ENCODE assay signal across 1 cellular context in the genomic region with DNA sequence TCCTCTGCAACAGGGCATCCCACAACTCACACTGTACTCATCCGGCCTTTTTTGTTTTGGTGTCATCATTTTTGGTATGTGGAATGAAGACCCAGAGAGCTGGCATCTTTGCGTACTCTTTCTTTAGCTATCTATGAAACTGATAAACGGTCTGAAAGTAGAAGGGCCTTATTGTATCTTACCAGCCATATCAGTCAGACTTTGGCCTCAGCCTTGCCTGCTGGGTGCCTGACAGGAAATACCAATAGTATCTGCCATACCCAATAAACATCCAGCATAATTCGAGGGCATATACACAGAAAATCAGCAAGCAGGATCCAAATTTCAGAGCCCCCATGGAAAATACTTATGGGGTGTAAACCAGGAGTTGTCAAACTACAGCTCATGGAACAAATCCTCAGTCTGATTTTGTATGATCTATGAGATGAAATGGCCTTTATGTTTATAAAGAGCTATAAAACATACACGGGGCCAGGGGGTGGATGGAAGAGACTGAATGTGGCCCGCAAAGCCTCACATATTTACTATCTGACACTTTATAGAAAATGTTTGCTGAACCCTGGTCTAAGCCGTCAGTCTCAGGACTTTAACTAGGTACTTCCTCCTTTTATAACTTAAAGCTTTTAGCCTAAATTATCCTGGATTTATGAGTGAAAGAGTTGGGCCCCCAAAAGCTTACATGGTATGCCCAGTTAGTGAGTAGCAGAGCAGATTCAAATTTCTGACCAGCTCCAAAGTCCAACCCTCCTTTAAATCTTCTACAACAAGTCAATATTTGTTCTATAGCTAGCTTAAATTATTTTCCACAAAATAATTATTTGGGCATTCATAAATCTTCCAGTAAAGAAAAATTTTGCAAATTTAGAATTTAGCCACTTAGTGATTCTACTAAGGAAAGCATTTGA.
A peak's percentile ranks its signal among the peaks of the same experiment; 100 is the strongest.
TF ChIP-seq lines count a peak whose summit lies in the region.

No MANE protein-coding gene starts in this region.

TF ChIP-seq in HepG2, 621 proteins besides CTCF, POLR2A, EP300 and RAD21 (continued from another document and continues in another):
- TF ChIP-seq AHDC1 (CRISPR knock-in tag; IDR thresholded peaks at IDR 0.05; ENCODE audit: borderline replicate concordance): peak; percentile 85
- no peak for TF ChIP-seq SOX6 (IDR thresholded peaks at IDR 0.05)
- TF ChIP-seq SOX6 (CRISPR knock-in tag; IDR thresholded peaks at IDR 0.05): peak; percentile 77
- 0 out of 2 replicates have a peak, but pooled peaks have one; percentile 38 for TF ChIP-seq ZMAT3 (CRISPR knock-in tag; conservative IDR thresholded peaks at IDR 0.05)
- 0 out of 2 replicates have a peak, but pooled peaks have one; percentile 19 for TF ChIP-seq SMAD3 (CRISPR knock-in tag; IDR thresholded peaks at IDR 0.05)
- peak; percentile 95 for TF ChIP-seq ASH2L (IDR thresholded peaks at IDR 0.05; ENCODE audit: insufficient read length, low read depth, low read length)
- TF ChIP-seq GATA4 (IDR thresholded peaks at IDR 0.05; ENCODE audit: borderline replicate concordance, low read depth): peak; percentile 88; the same call in 1 of the 2 replicates
- TF ChIP-seq, protein P1, sequence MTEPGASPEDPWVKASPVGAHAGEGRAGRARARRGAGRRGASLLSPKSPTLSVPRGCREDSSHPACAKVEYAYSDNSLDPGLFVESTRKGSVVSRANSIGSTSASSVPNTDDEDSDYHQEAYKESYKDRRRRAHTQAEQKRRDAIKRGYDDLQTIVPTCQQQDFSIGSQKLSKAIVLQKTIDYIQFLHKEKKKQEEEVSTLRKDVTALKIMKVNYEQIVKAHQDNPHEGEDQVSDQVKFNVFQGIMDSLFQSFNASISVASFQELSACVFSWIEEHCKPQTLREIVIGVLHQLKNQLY (CRISPR knock-in tag; IDR thresholded peaks at IDR 0.05): peak; percentile 93
- TF ChIP-seq TARDBP (CRISPR knock-in tag; IDR thresholded peaks at IDR 0.05): 0 out of 2 replicates have a peak, but pooled peaks have one; percentile 29
- TF ChIP-seq ETV5 (CRISPR knock-in tag; IDR thresholded peaks at IDR 0.05; ENCODE audit: borderline replicate concordance): peak; percentile 82
- no peak for TF ChIP-seq ZNF530 (CRISPR knock-in tag; IDR thresholded peaks at IDR 0.05; ENCODE audit: low read depth)
- TF ChIP-seq, protein P2, sequence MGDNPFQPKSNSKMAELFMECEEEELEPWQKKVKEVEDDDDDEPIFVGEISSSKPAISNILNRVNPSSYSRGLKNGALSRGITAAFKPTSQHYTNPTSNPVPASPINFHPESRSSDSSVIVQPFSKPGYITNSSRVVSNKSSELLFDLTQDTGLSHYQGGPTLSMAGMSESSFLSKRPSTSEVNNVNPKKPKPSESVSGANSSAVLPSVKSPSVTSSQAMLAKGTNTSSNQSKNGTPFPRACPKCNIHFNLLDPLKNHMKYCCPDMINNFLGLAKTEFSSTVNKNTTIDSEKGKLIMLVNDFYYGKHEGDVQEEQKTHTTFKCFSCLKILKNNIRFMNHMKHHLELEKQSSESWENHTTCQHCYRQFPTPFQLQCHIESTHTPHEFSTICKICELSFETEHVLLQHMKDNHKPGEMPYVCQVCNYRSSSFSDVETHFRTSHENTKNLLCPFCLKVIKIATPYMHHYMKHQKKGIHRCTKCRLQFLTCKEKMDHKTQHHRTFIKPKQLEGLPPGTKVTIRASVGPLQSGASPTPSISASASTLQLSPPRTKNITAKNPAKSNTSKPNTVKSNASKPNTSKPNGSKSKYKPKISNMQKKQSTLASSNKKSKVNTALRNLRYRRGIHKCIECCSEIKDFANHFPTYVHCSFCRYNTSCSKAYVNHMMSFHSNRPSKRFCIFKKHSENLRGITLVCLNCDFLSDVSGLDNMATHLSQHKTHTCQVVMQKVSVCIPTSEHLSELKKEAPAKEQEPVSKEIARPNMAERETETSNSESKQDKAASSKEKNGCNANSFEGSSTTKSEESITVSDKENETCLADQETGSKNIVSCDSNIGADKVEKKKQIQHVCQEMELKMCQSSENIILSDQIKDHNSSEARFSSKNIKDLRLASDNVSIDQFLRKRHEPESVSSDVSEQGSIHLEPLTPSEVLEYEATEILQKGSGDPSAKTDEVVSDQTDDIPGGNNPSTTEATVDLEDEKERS (CRISPR knock-in tag; IDR thresholded peaks at IDR 0.05): 0 out of 2 replicates have a peak, but pooled peaks have one; percentile 50
- TF ChIP-seq ZNF576 (CRISPR knock-in tag; IDR thresholded peaks at IDR 0.05): no peak
- TF ChIP-seq STAT5B (CRISPR knock-in tag; IDR thresholded peaks at IDR 0.05): no peak
- no peak for TF ChIP-seq ZNF124 (CRISPR knock-in tag; IDR thresholded peaks at IDR 0.05)
- TF ChIP-seq MED8 (CRISPR knock-in tag; IDR thresholded peaks at IDR 0.05; ENCODE audit: insufficient replicate concordance): no peak
- TF ChIP-seq SNAPC4 (CRISPR knock-in tag; IDR thresholded peaks at IDR 0.05): no peak
- peak; percentile 64 for TF ChIP-seq POLR2G (IDR thresholded peaks at IDR 0.05; ENCODE audit: low read depth, low read length)
- TF ChIP-seq XBP1 (CRISPR knock-in tag; IDR thresholded peaks at IDR 0.05): no peak
- TF ChIP-seq ZC3H4 (CRISPR knock-in tag; IDR thresholded peaks at IDR 0.05; ENCODE audit: borderline replicate concordance): no peak
- peak; percentile 69; the same call in 1 of the 2 replicates for TF ChIP-seq NFIC (IDR thresholded peaks at IDR 0.05; ENCODE audit: low read length)
- peak; percentile 83 for TF ChIP-seq BCL6 (CRISPR knock-in tag; IDR thresholded peaks at IDR 0.05)
- TF ChIP-seq ZFX (CRISPR knock-in tag; IDR thresholded peaks at IDR 0.05; ENCODE audit: low read depth): 0 out of 2 replicates have a peak, but pooled peaks have one; percentile 17
- TF ChIP-seq KLF13 (CRISPR knock-in tag; IDR thresholded peaks at IDR 0.05): no peak
- TF ChIP-seq PHF21A (CRISPR knock-in tag; IDR thresholded peaks at IDR 0.05): peak; percentile 50; the same call in 1 of the 2 replicates
- TF ChIP-seq, protein P3, sequence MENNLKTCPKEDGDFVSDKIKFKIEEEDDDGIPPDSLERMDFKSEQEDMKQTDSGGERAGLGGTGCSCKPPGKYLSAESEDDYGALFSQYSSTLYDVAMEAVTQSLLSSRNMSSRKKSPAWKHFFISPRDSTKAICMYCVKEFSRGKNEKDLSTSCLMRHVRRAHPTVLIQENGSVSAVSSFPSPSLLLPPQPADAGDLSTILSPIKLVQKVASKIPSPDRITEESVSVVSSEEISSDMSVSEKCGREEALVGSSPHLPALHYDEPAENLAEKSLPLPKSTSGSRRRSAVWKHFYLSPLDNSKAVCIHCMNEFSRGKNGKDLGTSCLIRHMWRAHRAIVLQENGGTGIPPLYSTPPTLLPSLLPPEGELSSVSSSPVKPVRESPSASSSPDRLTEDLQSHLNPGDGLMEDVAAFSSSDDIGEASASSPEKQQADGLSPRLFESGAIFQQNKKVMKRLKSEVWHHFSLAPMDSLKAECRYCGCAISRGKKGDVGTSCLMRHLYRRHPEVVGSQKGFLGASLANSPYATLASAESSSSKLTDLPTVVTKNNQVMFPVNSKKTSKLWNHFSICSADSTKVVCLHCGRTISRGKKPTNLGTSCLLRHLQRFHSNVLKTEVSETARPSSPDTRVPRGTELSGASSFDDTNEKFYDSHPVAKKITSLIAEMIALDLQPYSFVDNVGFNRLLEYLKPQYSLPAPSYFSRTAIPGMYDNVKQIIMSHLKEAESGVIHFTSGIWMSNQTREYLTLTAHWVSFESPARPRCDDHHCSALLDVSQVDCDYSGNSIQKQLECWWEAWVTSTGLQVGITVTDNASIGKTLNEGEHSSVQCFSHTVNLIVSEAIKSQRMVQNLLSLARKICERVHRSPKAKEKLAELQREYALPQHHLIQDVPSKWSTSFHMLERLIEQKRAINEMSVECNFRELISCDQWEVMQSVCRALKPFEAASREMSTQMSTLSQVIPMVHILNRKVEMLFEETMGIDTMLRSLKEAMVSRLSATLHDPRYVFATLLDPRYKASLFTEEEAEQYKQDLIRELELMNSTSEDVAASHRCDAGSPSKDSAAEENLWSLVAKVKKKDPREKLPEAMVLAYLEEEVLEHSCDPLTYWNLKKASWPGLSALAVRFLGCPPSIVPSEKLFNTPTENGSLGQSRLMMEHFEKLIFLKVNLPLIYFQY (CRISPR knock-in tag; IDR thresholded peaks at IDR 0.05; ENCODE audit: borderline replicate concordance): no peak
- TF ChIP-seq, protein P4, sequence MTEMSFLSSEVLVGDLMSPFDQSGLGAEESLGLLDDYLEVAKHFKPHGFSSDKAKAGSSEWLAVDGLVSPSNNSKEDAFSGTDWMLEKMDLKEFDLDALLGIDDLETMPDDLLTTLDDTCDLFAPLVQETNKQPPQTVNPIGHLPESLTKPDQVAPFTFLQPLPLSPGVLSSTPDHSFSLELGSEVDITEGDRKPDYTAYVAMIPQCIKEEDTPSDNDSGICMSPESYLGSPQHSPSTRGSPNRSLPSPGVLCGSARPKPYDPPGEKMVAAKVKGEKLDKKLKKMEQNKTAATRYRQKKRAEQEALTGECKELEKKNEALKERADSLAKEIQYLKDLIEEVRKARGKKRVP (CRISPR knock-in tag; IDR thresholded peaks at IDR 0.05): peak in 1 of 2 experiments; percentile 50; a peak in 2 of 4 replicates
- peak; percentile 51; the same call in 1 of the 2 replicates for TF ChIP-seq SALL1 (CRISPR knock-in tag; IDR thresholded peaks at IDR 0.05)
- TF ChIP-seq, protein P5, sequence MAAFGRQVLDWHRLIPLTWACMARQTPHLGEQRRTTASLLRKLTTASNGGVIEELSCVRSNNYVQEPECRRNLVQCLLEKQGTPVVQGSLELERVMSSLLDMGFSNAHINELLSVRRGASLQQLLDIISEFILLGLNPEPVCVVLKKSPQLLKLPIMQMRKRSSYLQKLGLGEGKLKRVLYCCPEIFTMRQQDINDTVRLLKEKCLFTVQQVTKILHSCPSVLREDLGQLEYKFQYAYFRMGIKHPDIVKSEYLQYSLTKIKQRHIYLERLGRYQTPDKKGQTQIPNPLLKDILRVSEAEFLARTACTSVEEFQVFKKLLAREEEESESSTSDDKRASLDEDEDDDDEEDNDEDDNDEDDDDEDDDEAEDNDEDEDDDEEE (CRISPR knock-in tag; IDR thresholded peaks at IDR 0.05): no peak
- TF ChIP-seq NCOR1 (IDR thresholded peaks at IDR 0.05; ENCODE audit: borderline replicate concordance, low read length): peak; percentile 46
- peak; percentile 31; the same call in 1 of the 2 replicates for TF ChIP-seq HOXA3 (CRISPR knock-in tag; IDR thresholded peaks at IDR 0.05)
- no peak for TF ChIP-seq ZNF891 (CRISPR knock-in tag; IDR thresholded peaks at IDR 0.05)
- peak; percentile 61 for TF ChIP-seq HDAC1 (CRISPR knock-in tag; IDR thresholded peaks at IDR 0.05)
